In genomic region chr12:26275313-26276257, GRCh38 we compare ENCODE assay signal across 10 cellular contexts.
DNase-seq lines count a peak whose midpoint lies in the region; ATAC-seq and TF ChIP-seq lines count a peak whose summit lies in the region.
"Had no signal": no experiment of that assay in that cellular context is flagged by ENCODE, and none has a peak within 500 bp of the region (broad histone marks: within the 10 kb centered on the region; RNA-seq: fewer than 3 reads in every experiment).

No MANE protein-coding gene starts in this region.

- TF ChIP-seq CTCF in RWPE2 (IDR thresholded peaks at IDR 0.05; ENCODE audit: poor library complexity, severe bottlenecking) (no peak), fibroblast of lung (conservative IDR thresholded peaks at IDR 0.05 in 1 of 2, IDR thresholded peaks at IDR 0.05 in 1 of 2; ENCODE audit: low read depth in 1 of 2, low read length in 2 of 2) (no peak), OCI-LY7 (conservative IDR thresholded peaks at IDR 0.05; ENCODE audit: low read length) (no peak), WTC11 (IDR thresholded peaks at IDR 0.05) (no peak)

- CTCF ChIA-PET in OCI-LY7 (lab: Charles Lee; ENCODE audit: unreplicated experiment) (no interaction called here), WTC11 (lab: Charles Lee) (interaction anchor here (1.5 kb wide), 1 partner anchor 153 kb away, joined by 3 read pairs; no protein-coding TSS in a partner anchor)

- H3K36me3 ChIP-seq in RWPE2 (ENCODE audit: low read depth) (no peaks in the 10 kb centered on the region), fibroblast of lung (ENCODE audit: control insufficient read depth, insufficient read depth, low read length) (no peaks in the 10 kb centered on the region), OCI-LY7 (ENCODE audit: insufficient read depth, low read length) (no peaks in the 10 kb centered on the region)

- no peaks in the 10 kb centered on the region for H3K9me3 ChIP-seq in RWPE2 (ENCODE audit: severe bottlenecking)
- H3K9me3 ChIP-seq in fibroblast of lung (ENCODE audit: control insufficient read depth, insufficient read depth, low read depth, low read length), result no peaks in the 10 kb centered on the region
- no peaks in the 10 kb centered on the region for H3K9me3 ChIP-seq in OCI-LY7 (ENCODE audit: low read length)

- H3K27me3 ChIP-seq in RWPE2 (ENCODE audit: insufficient read depth, poor library complexity, severe bottlenecking), result no peaks in the 10 kb centered on the region
- H3K27me3 ChIP-seq in fibroblast of lung (ENCODE audit: control insufficient read depth, insufficient read depth, low read length), result no peaks in the 10 kb centered on the region

- no peak for ATAC-seq in RWPE2 (ENCODE audit: low read depth)
- peak; percentile 52 for ATAC-seq in sciatic nerve
- no peak for ATAC-seq in HG02610 (IDR thresholded peaks at IDR 0.05; ENCODE audit: unreplicated experiment)
- ATAC-seq in WTC11, result no peak

- no peak overlapping the region for H3K4me3 Mint-ChIP-seq in WTC11
- H3K4me3 Mint-ChIP-seq: T-helper 2 cell treated with Interferon-gamma antibody and Interleukin-4, amounts not matched to agents 5 μg/mL and 100 μg/mL, for 36 hours had no signal

- POLR2A ChIA-PET in OCI-LY7 (lab: Charles Lee) (interaction anchor here (0.6 to 1.1 kb wide), 2 partner anchors 27 to 131 kb away, joined by 3 to 5 read pairs; no protein-coding TSS in a partner anchor), WTC11 (lab: Charles Lee) (no interaction called here)

- H3K27ac ChIP-seq in RWPE2 (ENCODE audit: poor library complexity, severe bottlenecking) (peak overlapping the region; percentile 74), fibroblast of lung (ENCODE audit: insufficient read depth, low read length) (peak overlapping the region; percentile 66), OCI-LY7 (ENCODE audit: low read depth, low read length, poor library complexity, severe bottlenecking) (no peak overlapping the region)

- H3K36me3 Mint-ChIP-seq in WTC11, result no peaks in the 10 kb centered on the region
- H3K36me3 Mint-ChIP-seq: brain had no signal

- no peak overlapping the region for H3K27ac Mint-ChIP-seq in WTC11

- intact Hi-C loops in sciatic nerve (cut with DNase I), result no loop called here
- intact Hi-C loops in OCI-LY7 (cut with micrococcal nuclease; ENCODE audit: unreplicated experiment), result no loop called here

- H3K27me3 Mint-ChIP-seq in WTC11 (ENCODE audit: low read depth), result peaks cover 18% of the 10 kb centered on the region
- H3K27me3 Mint-ChIP-seq: brain had no signal

- peaks cover 26% of the 10 kb centered on the region for H3K4me1 ChIP-seq in RWPE2 (ENCODE audit: insufficient read depth, poor library complexity, severe bottlenecking)
- H3K4me1 ChIP-seq in fibroblast of lung (ENCODE audit: control insufficient read depth, extremely low read depth, insufficient read depth, low read length), result peaks cover 18% of the 10 kb centered on the region
- no peaks in the 10 kb centered on the region for H3K4me1 ChIP-seq in OCI-LY7 (ENCODE audit: insufficient read depth, low read length, poor library complexity, severe bottlenecking)

- no peaks in the 10 kb centered on the region for H3K9me2 ChIP-seq in OCI-LY7 (ENCODE audit: insufficient read depth, low read length)

- H3K4me2 ChIP-seq in fibroblast of lung (ENCODE audit: extremely low read depth, insufficient read depth, low read length) (no peak overlapping the region), OCI-LY7 (ENCODE audit: low read length) (no peak overlapping the region)

- H3K9ac ChIP-seq in fibroblast of lung (ENCODE audit: insufficient read depth, low read length), result no peak overlapping the region

- DNase-seq in EH (ENCODE audit: low read depth) (peak; percentile 67), RWPE2 (ENCODE audit: low spot score) (no peak), fibroblast of lung (ENCODE audit: low read depth in 2 of 2) (peak in 1 of 2 donors; percentile 67), sciatic nerve (ENCODE audit: low spot score) (no peak), OCI-LY7 (ENCODE audit: low spot score) (no peak), COR-L47 (lab: John Stamatoyannopoulos, UW) (no peak), WTC11 (ENCODE audit: low spot score) (no peak)

- H2AFZ ChIP-seq in fibroblast of lung (ENCODE audit: low read length) (no peak overlapping the region), OCI-LY7 (ENCODE audit: low read length) (no peak overlapping the region)

- no TSS peak for BruUV-seq in OCI-LY7 (replicated peaks; lab: Mats Ljungman, UMichigan)

- H4K20me1 ChIP-seq in fibroblast of lung (ENCODE audit: control insufficient read depth, extremely low read depth, insufficient read depth, low read length) (no peaks in the 10 kb centered on the region), OCI-LY7 (ENCODE audit: insufficient read depth, low read length) (no peaks in the 10 kb centered on the region)

- H3K79me2 ChIP-seq in fibroblast of lung (ENCODE audit: control insufficient read depth, insufficient read depth, low read length) (no peaks in the 10 kb centered on the region), OCI-LY7 (ENCODE audit: insufficient read depth, low read depth, low read length) (no peaks in the 10 kb centered on the region)

- no peak overlapping the region for H3K4me3 ChIP-seq in RWPE2 (ENCODE audit: severe bottlenecking)
- no peak overlapping the region for H3K4me3 ChIP-seq in fibroblast of lung (replicated peaks in 1 of 4; ENCODE audit: control extremely low read depth in 1 of 4, insufficient read depth in 1 of 4, low read depth in 3 of 4, low read length in 4 of 4)
- H3K4me3 ChIP-seq in OCI-LY7 (ENCODE audit: low read depth, low read length, poor library complexity, severe bottlenecking), result no peak overlapping the region

- peaks cover 16% of the 10 kb centered on the region for H3K4me1 Mint-ChIP-seq in WTC11

- H3K9me3 Mint-ChIP-seq in WTC11, result no peaks in the 10 kb centered on the region
- H3K9me3 Mint-ChIP-seq: T-helper 2 cell treated with Interferon-gamma antibody and Interleukin-4, amounts not matched to agents 5 μg/mL and 100 μg/mL, for 36 hours had no signal

TF ChIP-seq in WTC11, 78 proteins besides CTCF, POLR2A, EP300 and RAD21:
- TF ChIP-seq ZNF121 (CRISPR knock-in tag; IDR thresholded peaks at IDR 0.05) (no peak), TEAD1 (CRISPR knock-in tag; IDR thresholded peaks at IDR 0.05) (no peak), ERG (CRISPR knock-in tag; IDR thresholded peaks at IDR 0.05) (no peak)
